ENCODE assay signal across 13 cellular contexts in genomic region chr17:55161935-55162555, GRCh38.
A peak's percentile ranks its signal among the peaks of the same experiment; 100 is the strongest.
DNase-seq lines count a peak whose midpoint lies in the region; ATAC-seq and TF ChIP-seq lines count a peak whose summit lies in the region.
"Had no signal": no experiment of that assay in that cellular context is flagged by ENCODE, and none has a peak within 500 bp of the region (broad histone marks: within the 10 kb centered on the region; RNA-seq: fewer than 3 reads in every experiment).

No MANE protein-coding gene starts in this region.

- H2AFZ ChIP-seq in GM23248, result no peak overlapping the region

- no peaks in the 10 kb centered on the region for H3K79me2 ChIP-seq in GM23248 (ENCODE audit: insufficient read depth)

- ATAC-seq in GM21825 (IDR thresholded peaks at IDR 0.05; ENCODE audit: unreplicated experiment) (no peak), HG03460 (IDR thresholded peaks at IDR 0.05; ENCODE audit: unreplicated experiment) (no peak), HG02885 (IDR thresholded peaks at IDR 0.05; ENCODE audit: poor library complexity, unreplicated experiment) (no peak)

- no peak overlapping the region for H3K4me3 ChIP-seq in A673 (ENCODE audit: low read depth, low read length, poor library complexity, severe bottlenecking)
- no peak overlapping the region for H3K4me3 ChIP-seq in GM23248
- H3K4me3 ChIP-seq in fibroblast of villous mesenchyme (ENCODE audit: low read depth, low read length), result no peak overlapping the region
- H3K4me3 ChIP-seq: cardiac muscle cell, stomach had no signal

- TF ChIP-seq CTCF in A673 (conservative IDR thresholded peaks at IDR 0.05; ENCODE audit: low read depth, low read length) (no peak), fibroblast of villous mesenchyme (IDR thresholded peaks at IDR 0.05; ENCODE audit: insufficient read depth, low read depth, low read length) (no peak)

- H3K9me3 ChIP-seq in A673 (ENCODE audit: low read depth, low read length, poor library complexity, severe bottlenecking) (no peaks in the 10 kb centered on the region), GM23248 (ENCODE audit: low read depth) (no peaks in the 10 kb centered on the region)
- H3K9me3 ChIP-seq: stomach had no signal

- H3K9me2 ChIP-seq in GM23248 (ENCODE audit: insufficient read depth), result no peaks in the 10 kb centered on the region

- in situ Hi-C loops in GM23248 (cut with MboI), result no loop called here

- H3K4me1 ChIP-seq in A673 (ENCODE audit: insufficient read depth, low read length, poor library complexity, severe bottlenecking) (peaks cover 52% of the 10 kb centered on the region), GM23248 (ENCODE audit: insufficient read depth) (peaks cover 30% of the 10 kb centered on the region)

- H3K36me3 ChIP-seq in A673 (ENCODE audit: insufficient read depth, low read length, poor library complexity, severe bottlenecking), result no peaks in the 10 kb centered on the region
- no peaks in the 10 kb centered on the region for H3K36me3 ChIP-seq in GM23248 (ENCODE audit: low read depth)
- H3K36me3 ChIP-seq: cardiac muscle cell had no signal

- no TSS peak for BruUV-seq in A673 (replicated peaks; lab: Mats Ljungman, UMichigan)

- H4K20me1 ChIP-seq in GM23248 (ENCODE audit: insufficient read depth), result no peaks in the 10 kb centered on the region

- H3F3A ChIP-seq in GM23248 (ENCODE audit: insufficient read depth), result peaks cover 16% of the 10 kb centered on the region

- intact Hi-C loops in A673 (cut with micrococcal nuclease; ENCODE audit: unreplicated experiment), result no loop called here

- CTCF ChIA-PET in A673 (lab: Charles Lee), result no interaction called here

- whole genome bisulfite sequencing in GM23248 (ENCODE audit: low coverage in 1 of 2, low lambda C conversion rate in 2 of 2, missing lambda C conversion rate in 2 of 2), 2 experiments, result 24 to 26% methylated on average over 7 of the region's 7 CpGs

- H3K27me3 ChIP-seq in A673 (replicated peaks; ENCODE audit: insufficient read depth, low read depth, low read length, poor library complexity) (no peaks in the 10 kb centered on the region), GM23248 (replicated peaks; ENCODE audit: insufficient read depth) (no peaks in the 10 kb centered on the region)
- H3K27me3 ChIP-seq: cardiac muscle cell, stomach had no signal

- H3K27ac ChIP-seq in A673 (ENCODE audit: low read depth, low read length, poor library complexity, severe bottlenecking) (no peak overlapping the region), GM23248 (no peak overlapping the region)
- H3K27ac ChIP-seq: cardiac muscle cell, stomach had no signal

- DNase-seq in A673 (ENCODE audit: low spot score) (peak; percentile 63), GM23248 (peak; percentile 89), T1000 (lab: John Stamatoyannopoulos, UW) (peak; percentile 39), fibroblast of villous mesenchyme (ENCODE audit: low read depth) (peak; percentile 48), GF-D8 (lab: John Stamatoyannopoulos, UW) (no peak)
- DNase-seq: activated CD8-positive, alpha-beta memory T cell treated with anti-CD3 and anti-CD28 coated beads, Interleukin-2, amount 50 U/mL, for 4 hours; naive B cell; NCI-H82; stomach had no signal

- no peak overlapping the region for H3K4me2 ChIP-seq in GM23248 (ENCODE audit: unreplicated experiment)

- POLR2A ChIA-PET in A673 (lab: Charles Lee; ENCODE audit: low non-redundant PET), result no interaction called here

- H3K9ac ChIP-seq in GM23248, result no peak overlapping the region
